ENCODE assay signal across 32 cellular contexts in the genomic region with DNA sequence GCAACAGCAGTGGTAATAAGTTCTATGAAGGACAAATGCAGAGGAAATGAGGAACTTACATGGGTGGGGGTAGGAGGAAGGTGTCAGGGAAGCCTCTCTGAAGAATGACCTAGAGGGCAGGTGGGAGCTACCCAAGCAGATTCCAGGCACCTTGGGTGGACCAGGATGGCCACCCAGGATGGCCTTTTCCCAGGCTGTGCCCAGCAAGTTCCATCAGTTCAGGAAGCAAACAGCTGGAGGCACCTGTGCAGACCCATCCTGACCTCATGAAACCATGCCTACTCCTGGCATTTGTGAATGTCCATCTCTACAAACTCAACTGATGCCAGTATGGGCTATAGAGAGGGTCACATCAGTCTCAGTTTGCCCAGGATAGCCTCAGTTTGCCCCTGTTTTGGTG. TPM values are rescaled to one million over a fixed set of nuclear protein-coding genes. Genes with fewer than 3 reads are reported as not detected.
DNase-seq lines count a peak whose midpoint lies in the region; ATAC-seq and TF ChIP-seq lines count a peak whose summit lies in the region.
"Had no signal": no experiment of that assay in that cellular context is flagged by ENCODE, and none has a peak within 500 bp of the region (broad histone marks: within the 10 kb centered on the region; RNA-seq: fewer than 3 reads in every experiment).

No MANE protein-coding gene starts in this region.

- H3K27me3 ChIP-seq in HL-60 (ENCODE audit: insufficient read depth, poor library complexity, severe bottlenecking) = no peaks in the 10 kb centered on the region
- H3K27me3 ChIP-seq in CD8-positive, alpha-beta memory T cell (ENCODE audit: insufficient read depth, low read length, poor library complexity, severe bottlenecking) = no peaks in the 10 kb centered on the region
- H3K27me3 ChIP-seq: neural progenitor cell had no signal

- no peak overlapping the region for H3K4me3 ChIP-seq in HL-60 (replicated peaks; ENCODE audit: insufficient read depth, low read length)
- no peak overlapping the region for H3K4me3 ChIP-seq in CD8-positive, alpha-beta memory T cell (ENCODE audit: low read length)
- H3K4me3 ChIP-seq: left ventricle myocardium inferior, neural progenitor cell, smooth muscle cell had no signal

- H3K4me1 Mint-ChIP-seq in dendritic cell treated with granulocyte-macrophage colony-stimulating factor and Interleukin-4, amounts not matched to agents 40 ng/mL and 50 ng/mL, for 4 days (ENCODE audit: low read depth) = peaks cover 68% of the 10 kb centered on the region
- H3K4me1 Mint-ChIP-seq in CD8-positive, alpha-beta memory T cell = peaks cover 21 to 33% (median 25%) of the 10 kb centered on the region in 3 donors

- no peak for TF ChIP-seq CTCF in HL-60 (IDR thresholded peaks at IDR 0.05; ENCODE audit: insufficient read depth, low read length)

- peak overlapping the region; percentile 58 for H3K27ac ChIP-seq in HL-60 (replicated peaks)
- H3K27ac ChIP-seq in CD8-positive, alpha-beta memory T cell (ENCODE audit: low read depth, low read length) = no peak overlapping the region
- H3K27ac ChIP-seq: 22Rv1, left ventricle myocardium inferior, neural progenitor cell had no signal

- no peak overlapping the region for H3K4me3 Mint-ChIP-seq in dendritic cell treated with granulocyte-macrophage colony-stimulating factor and Interleukin-4, amounts not matched to agents 40 ng/mL and 50 ng/mL, for 4 days
- no peak overlapping the region for H3K4me3 Mint-ChIP-seq in CD8-positive, alpha-beta memory T cell
- H3K4me3 Mint-ChIP-seq: activated CD4-positive, alpha-beta T cell treated with anti-CD3 and anti-CD28 coated beads, Interleukin-2, amount 10 ng/mL, durations not matched to agents 24 days and 14 days; CD4-positive, alpha-beta T cell; endodermal cell; neural progenitor cell; WTC11 had no signal

- intact Hi-C loops in dendritic cell treated with granulocyte-macrophage colony-stimulating factor and Interleukin-4, amounts not matched to agents 40 ng/mL and 50 ng/mL, for 4 days (cut with micrococcal nuclease) = loop anchor here (5.0 kb wide), 2 partner anchors 67 to 462 kb away; no protein-coding TSS in a partner anchor

- CTCF ChIA-PET in CD8-positive, alpha-beta memory T cell (lab: Charles Lee) = no interaction called here

- DNase-seq in SIG-M5 treated with dmso at 0.1 percent for 504 hours (lab: John Stamatoyannopoulos, UW; ENCODE audit: unreplicated experiment) = peak; percentile 25
- no peak for DNase-seq in SIG-M5 (lab: John Stamatoyannopoulos, UW)
- DNase-seq in HL-60 (ENCODE audit: low read depth in 1 of 2, low spot score in 1 of 2) = peak in 1 of 2 experiments; percentile 52
- DNase-seq in NOMO-1 treated with dmso at 0.1 percent for 144 hours (lab: John Stamatoyannopoulos, UW; ENCODE audit: unreplicated experiment) = peak; percentile 38
- no peak for DNase-seq in CD8-positive, alpha-beta memory T cell
- DNase-seq: activated CD4-positive, alpha-beta T cell treated with anti-CD3 and anti-CD28 coated beads, Interleukin-2, amount 10 ng/mL, durations not matched to agents 24 days and 14 days; activated gamma-delta T cell treated with Interleukin-2 at 50 U/mL for 16 hours; activated T-cell treated with anti-CD3 and anti-CD28 coated beads, Interleukin-2, amount 50 U/mL, for 48 hours; CD4-positive, alpha-beta T cell; central memory CD4-positive, alpha-beta T cell; DND-41; endodermal cell; glutamatergic neuron; Karpas-422; left ventricle myocardium inferior; mesenchymal stem cell; NCI-H1048; NCI-H1694; NCI-H446; NCI-H82; posterior cingulate gyrus; right cardiac atrium; stimulated activated CD4-positive, alpha-beta T cell treated with anti-CD3 and anti-CD28 coated beads, Interleukin-1b, Interleukin-23, amount 100 ng/mL, for 48 hours; stimulated activated naive CD8-positive, alpha-beta T cell treated with anti-CD3 and anti-CD28 coated beads, Interleukin-15, Interleukin-2, amounts not matched to agents 100 U/mL and 50 U/mL, for 24 hours had no signal

- H3K4me1 ChIP-seq in CD8-positive, alpha-beta memory T cell (ENCODE audit: insufficient read depth, low read length) = peaks cover 16% of the 10 kb centered on the region

- H3K9me3 ChIP-seq in CD8-positive, alpha-beta memory T cell (ENCODE audit: low read length) = no peaks in the 10 kb centered on the region

- peak overlapping the region; percentile 64 for H3K27ac Mint-ChIP-seq in dendritic cell treated with granulocyte-macrophage colony-stimulating factor and Interleukin-4, amounts not matched to agents 40 ng/mL and 50 ng/mL, for 4 days
- H3K27ac Mint-ChIP-seq in CD8-positive, alpha-beta memory T cell = peak overlapping the region in 1 of 8 donors; percentile 66
- H3K27ac Mint-ChIP-seq: activated CD4-positive, alpha-beta T cell treated with anti-CD3 and anti-CD28 coated beads, Interleukin-2, amount 10 ng/mL, durations not matched to agents 24 days and 14 days; CD4-positive, alpha-beta T cell; endodermal cell; neural progenitor cell; WTC11 had no signal

- no peaks in the 10 kb centered on the region for H3K36me3 ChIP-seq in CD8-positive, alpha-beta memory T cell (ENCODE audit: insufficient read depth, low read length)
- H3K36me3 ChIP-seq: neural progenitor cell had no signal

- no peak for ATAC-seq in GM18907 (IDR thresholded peaks at IDR 0.05; ENCODE audit: unreplicated experiment)
- ATAC-seq in HG03354 (IDR thresholded peaks at IDR 0.05; ENCODE audit: poor library complexity, severe bottlenecking, unreplicated experiment) = no peak
- ATAC-seq: right cardiac atrium; Right ventricle myocardium inferior; stimulated activated naive CD8-positive, alpha-beta T cell treated with anti-CD3 and anti-CD28 coated beads, Interleukin-15, Interleukin-2, amounts not matched to agents 100 U/mL and 50 U/mL, for 24 hours; WTC11 had no signal

- H3K36me3 Mint-ChIP-seq in dendritic cell treated with granulocyte-macrophage colony-stimulating factor and Interleukin-4, amounts not matched to agents 40 ng/mL and 50 ng/mL, for 4 days (ENCODE audit: low read depth) = peaks cover 22% of the 10 kb centered on the region
- H3K36me3 Mint-ChIP-seq in CD8-positive, alpha-beta memory T cell = peaks cover 0 to 7% (median 0%) of the 10 kb centered on the region in 3 donors

- POLR2A ChIA-PET in CD8-positive, alpha-beta memory T cell (lab: Charles Lee) = no interaction called here

- H3K27me3 Mint-ChIP-seq in dendritic cell treated with granulocyte-macrophage colony-stimulating factor and Interleukin-4, amounts not matched to agents 40 ng/mL and 50 ng/mL, for 4 days = no peaks in the 10 kb centered on the region
- H3K27me3 Mint-ChIP-seq in CD8-positive, alpha-beta memory T cell = peaks cover 0 to 3% of the 10 kb centered on the region in 2 donors
- H3K27me3 Mint-ChIP-seq: activated CD4-positive, alpha-beta T cell treated with anti-CD3 and anti-CD28 coated beads, Interleukin-2, amount 10 ng/mL, durations not matched to agents 24 days and 14 days; CD4-positive, alpha-beta T cell had no signal

- H3K9me3 Mint-ChIP-seq in dendritic cell treated with granulocyte-macrophage colony-stimulating factor and Interleukin-4, amounts not matched to agents 40 ng/mL and 50 ng/mL, for 4 days = peaks cover 16% of the 10 kb centered on the region
- peaks cover 0 to 3% (median 0%) of the 10 kb centered on the region in 5 donors for H3K9me3 Mint-ChIP-seq in CD8-positive, alpha-beta memory T cell
- H3K9me3 Mint-ChIP-seq: CD4-positive, alpha-beta T cell had no signal

RNA-seq across cellular contexts. Expression of a gene that starts 6.6 kb away (rescaled TPM):
- 10 to 100 TPM; 22.4 to 25.0 TPM for total RNA-seq in CD8-positive, alpha-beta memory T cell
- 3.0 TPM for polyA plus RNA-seq in CD8-positive, alpha-beta memory T cell

Comparison
In these comparisons a context has a peak if more than half of its experiments do, and no peak if none do; other contexts are left out.
1. DNase-seq: peak in SIG-M5 treated with dmso at 0.1 percent for 504 hours (single experiment) and NOMO-1 treated with dmso at 0.1 percent for 144 hours (single experiment); none in SIG-M5 (single experiment) and CD8-positive, alpha-beta memory T cell (0 of 5).